Comparison of ENCODE assay signal across 25 cellular contexts in genomic region chr14:81613341-81614045, GRCh38.
"Had no signal": no experiment of that assay in that cellular context is flagged by ENCODE, and none has a peak within 500 bp of the region (broad histone marks: within the 10 kb centered on the region; RNA-seq: fewer than 3 reads in every experiment).

No MANE protein-coding gene starts in this region.

- H3K4me3 Mint-ChIP-seq: naive thymus-derived CD4-positive, alpha-beta T cell; natural killer cell treated with Interleukin-12 subunit alpha and Interleukin-12 subunit beta and Interleukin-15 and Interleukin-18, amount 100 ng/mL, for 72 hours; stimulated activated naive B cell treated with anti-CD40 and anti-IgM and Interleukin-4, amounts not matched to agents 10 μg/mL and 1 μg/mL and 100 μg/mL, for 72 hours had no signal

- H3K4me1 Mint-ChIP-seq: naive thymus-derived CD4-positive, alpha-beta T cell; stimulated activated naive B cell treated with anti-CD40 and anti-IgM and Interleukin-4, amounts not matched to agents 10 μg/mL and 1 μg/mL and 100 μg/mL, for 72 hours had no signal

- H3K4me3 ChIP-seq: left ventricle myocardium inferior, lung, mucosa of descending colon, ovary, skin epidermis, stomach, testis, thyroid gland, transverse colon, upper lobe of left lung, vagina had no signal

- H3K27me3 ChIP-seq: ovary, stomach, testis, thyroid gland, transverse colon, upper lobe of left lung, vagina had no signal

- H3K4me1 ChIP-seq: left ventricle myocardium inferior, stomach, testis, thyroid gland, transverse colon, upper lobe of left lung, vagina had no signal

- DNase-seq: islet precursor cell; left ventricle myocardium inferior; midbrain; mucosa of descending colon; naive thymus-derived CD4-positive, alpha-beta T cell; ovary; retina; right cardiac atrium; stimulated activated CD4-positive, alpha-beta T cell treated with anti-CD3 and anti-CD28 coated beads, Interleukin-12 subunit alpha, Interleukin-12 subunit beta, amount 100 ng/mL, for 4 hours; stimulated activated CD4-positive, alpha-beta T cell treated with anti-CD3 and anti-CD28 coated beads, Interleukin-15, amount 100 ng/mL, for 24 hours; stimulated activated CD4-positive, alpha-beta T cell treated with anti-CD3 and anti-CD28 coated beads, Interleukin-2, amount 100 ng/mL, for 24 hours; stimulated activated CD4-positive, alpha-beta T cell treated with anti-CD3 and anti-CD28 coated beads, Interleukin-4, amount 100 ng/mL, for 1 hour; stimulated activated naive B cell treated with anti-CD40 and anti-IgM and Interleukin-4, amounts not matched to agents 10 μg/mL and 1 μg/mL and 100 μg/mL, for 72 hours; stimulated activated naive CD8-positive, alpha-beta T cell treated with anti-CD3 and anti-CD28 coated beads, Interleukin-15, Interleukin-2, amounts not matched to agents 100 U/mL and 50 U/mL, for 24 hours; stomach; testis; thyroid gland; transverse colon; upper lobe of left lung had no signal

- H3K27ac Mint-ChIP-seq: naive thymus-derived CD4-positive, alpha-beta T cell; natural killer cell treated with Interleukin-12 subunit alpha and Interleukin-12 subunit beta and Interleukin-15 and Interleukin-18, amount 100 ng/mL, for 72 hours; progenitor cell of endocrine pancreas; stimulated activated naive B cell treated with anti-CD40 and anti-IgM and Interleukin-4, amounts not matched to agents 10 μg/mL and 1 μg/mL and 100 μg/mL, for 72 hours had no signal

- H3K27me3 Mint-ChIP-seq: stimulated activated naive B cell treated with anti-CD40 and anti-IgM and Interleukin-4, amounts not matched to agents 10 μg/mL and 1 μg/mL and 100 μg/mL, for 72 hours had no signal

- ATAC-seq: mucosa of descending colon; naive thymus-derived CD4-positive, alpha-beta T cell; natural killer cell treated with Interleukin-12 subunit alpha and Interleukin-12 subunit beta and Interleukin-15 and Interleukin-18, amount 100 ng/mL, for 72 hours; right cardiac atrium; sciatic nerve; stimulated activated naive B cell treated with anti-CD40 and anti-IgM and Interleukin-4, amounts not matched to agents 10 μg/mL and 1 μg/mL and 100 μg/mL, for 72 hours; stimulated activated naive CD8-positive, alpha-beta T cell treated with anti-CD3 and anti-CD28 coated beads, Interleukin-15, Interleukin-2, amounts not matched to agents 100 U/mL and 50 U/mL, for 24 hours had no signal

- H3K9me3 ChIP-seq: left ventricle myocardium inferior, mucosa of descending colon, ovary, stomach, testis, thyroid gland, transverse colon, upper lobe of left lung, vagina had no signal

- H3K36me3 Mint-ChIP-seq: naive thymus-derived CD4-positive, alpha-beta T cell; natural killer cell treated with Interleukin-12 subunit alpha and Interleukin-12 subunit beta and Interleukin-15 and Interleukin-18, amount 100 ng/mL, for 72 hours; stimulated activated naive B cell treated with anti-CD40 and anti-IgM and Interleukin-4, amounts not matched to agents 10 μg/mL and 1 μg/mL and 100 μg/mL, for 72 hours had no signal

- H3K9me3 Mint-ChIP-seq: natural killer cell treated with Interleukin-12 subunit alpha and Interleukin-12 subunit beta and Interleukin-15 and Interleukin-18, amount 100 ng/mL, for 72 hours had no signal

- H3K36me3 ChIP-seq: left ventricle myocardium inferior, ovary, stomach, thyroid gland, transverse colon, upper lobe of left lung, vagina had no signal

- H3K27ac ChIP-seq: left ventricle myocardium inferior, ovary, skin epidermis, stomach, testis, thyroid gland, transverse colon, upper lobe of left lung, vagina had no signal
